8 cellular contexts compared by ENCODE assay signal in genomic region chr12:24997496-24997895, GRCh38.
DNase-seq lines count a peak whose midpoint lies in the region; ATAC-seq lines count a peak whose summit lies in the region.

No MANE protein-coding gene starts in this region.

- ATAC-seq in GM18498 (IDR thresholded peaks at IDR 0.05; ENCODE audit: unreplicated experiment) (peak; percentile 22), GM21619 (IDR thresholded peaks at IDR 0.05; ENCODE audit: unreplicated experiment) (peak; percentile 2), HG03442 (IDR thresholded peaks at IDR 0.05; ENCODE audit: unreplicated experiment) (peak; percentile 12)

- peak; percentile 15 for DNase-seq in iris pigment epithelial cell (ENCODE audit: low read depth)
- DNase-seq in SW 1271 (lab: John Stamatoyannopoulos, UW) = no peak
- no peak for DNase-seq in amniotic stem cell (lab: John Stamatoyannopoulos, UW)
- DNase-seq in NCI-H446 treated with DMSO at 0.1 percent for 48 hours (lab: John Stamatoyannopoulos, UW) = no peak
- no peak for DNase-seq in NCI-H69 (lab: John Stamatoyannopoulos, UW)
